In the genomic region with DNA sequence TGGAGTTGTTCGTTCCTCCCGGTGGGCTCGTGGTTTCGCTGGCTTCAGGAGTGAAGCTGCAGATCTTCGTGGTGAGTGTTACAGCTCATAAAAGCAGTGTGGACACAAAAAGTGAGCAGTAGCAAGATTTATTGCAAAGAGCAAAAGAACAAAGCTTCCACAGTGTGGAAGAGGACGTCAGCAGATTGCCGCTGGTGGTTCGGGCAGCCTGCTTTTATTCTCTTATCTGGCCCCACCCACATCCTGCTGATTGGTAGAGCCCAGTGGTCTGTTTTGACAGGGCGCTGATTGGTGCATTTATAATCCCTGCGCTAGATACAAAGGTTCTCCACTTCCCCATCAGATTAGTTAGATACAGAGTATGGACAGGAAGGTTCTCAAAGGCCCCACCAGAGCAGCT, we compare ENCODE assay signal across 10 cellular contexts. TPM values are rescaled to one million over a fixed set of nuclear protein-coding genes. Genes with fewer than 3 reads are reported as not detected.
"Had no signal": no experiment of that assay in that cellular context is flagged by ENCODE, and none has a peak within 500 bp of the region (broad histone marks: within the 10 kb centered on the region; RNA-seq: fewer than 3 reads in every experiment).

No MANE protein-coding gene starts in this region.

RNA-seq across cellular contexts. Expression of gene TREH, which starts 8.9 kb away (rescaled TPM):
- total RNA-seq: activated CD4-positive, alpha-beta T cell treated with anti-CD3 and anti-CD28 coated beads for 36 hours; activated T-cell treated with anti-CD3 and anti-CD28 coated beads, Interleukin-2, amount 50 U/mL, for 4 hours; epithelial cell of proximal tubule; fibroblast of lung; foreskin keratinocyte; osteocyte; pulmonary artery endothelial cell; suprapubic skin; T-helper 1 cell treated with Interleukin-12 subunit alpha and Interleukin-12 subunit beta and Interleukin-4 antibody, amounts not matched to agents 30 ng/mL and 1 ng/mL, for 36 hours had no signal
- polyA plus RNA-seq: fibroblast of lung, keratinocyte had no signal
